Comparison of ENCODE assay signal across 21 cellular contexts in the genomic region with DNA sequence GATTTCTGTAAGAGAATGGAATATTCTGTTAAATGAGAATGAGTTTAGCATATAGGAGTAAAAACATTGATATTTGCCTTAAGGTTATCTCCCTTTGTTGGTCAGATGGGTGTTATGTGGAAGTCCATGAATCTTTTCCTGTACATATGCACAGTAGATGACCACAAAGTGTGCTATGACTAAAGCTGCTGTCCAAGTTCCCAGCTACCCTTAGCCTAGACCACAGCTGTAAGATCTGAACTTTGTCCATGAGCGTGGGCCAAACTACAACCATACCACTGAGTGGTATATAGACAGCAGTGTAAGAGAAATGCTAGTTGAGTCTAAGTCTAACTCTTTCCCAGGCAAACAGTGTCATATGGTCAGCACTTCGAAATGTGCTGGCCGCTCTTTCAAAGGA.
"Had no signal": no experiment of that assay in that cellular context is flagged by ENCODE, and none has a peak within 500 bp of the region (broad histone marks: within the 10 kb centered on the region; RNA-seq: fewer than 3 reads in every experiment).

No MANE protein-coding gene starts in this region.

- ATAC-seq: activated CD4-positive, alpha-beta T cell treated with anti-CD3 and anti-CD28 coated beads for 36 hours; heart left ventricle; psoas muscle had no signal

- H3K4me3 Mint-ChIP-seq: activated CD4-positive, alpha-beta memory T cell treated with anti-CD3 and anti-CD28 coated beads, Interleukin-2, amount 10 ng/mL, durations not matched to agents 7 days and 5 days; activated CD4-positive, alpha-beta T cell treated with anti-CD3 and anti-CD28 coated beads for 36 hours; activated naive CD8-positive, alpha-beta T cell treated with anti-CD3 and anti-CD28 coated beads, Interleukin-2, amount 10 ng/mL, durations not matched to agents 7 days and 5 days; dendritic cell treated with granulocyte-macrophage colony-stimulating factor and Interleukin-4, amounts not matched to agents 40 ng/mL and 50 ng/mL, for 4 days; nephron had no signal

- H3K4me1 Mint-ChIP-seq: activated CD4-positive, alpha-beta memory T cell treated with anti-CD3 and anti-CD28 coated beads, Interleukin-2, amount 10 ng/mL, durations not matched to agents 7 days and 5 days; activated CD4-positive, alpha-beta T cell treated with anti-CD3 and anti-CD28 coated beads for 36 hours had no signal

- H3K27me3 Mint-ChIP-seq: activated CD4-positive, alpha-beta memory T cell treated with anti-CD3 and anti-CD28 coated beads, Interleukin-2, amount 10 ng/mL, durations not matched to agents 7 days and 5 days; activated CD4-positive, alpha-beta T cell treated with anti-CD3 and anti-CD28 coated beads for 36 hours; activated naive CD8-positive, alpha-beta T cell treated with anti-CD3 and anti-CD28 coated beads, Interleukin-2, amount 10 ng/mL, durations not matched to agents 7 days and 5 days; dendritic cell treated with granulocyte-macrophage colony-stimulating factor and Interleukin-4, amounts not matched to agents 40 ng/mL and 50 ng/mL, for 4 days had no signal

- H3K27ac Mint-ChIP-seq: activated CD4-positive, alpha-beta memory T cell treated with anti-CD3 and anti-CD28 coated beads, Interleukin-2, amount 10 ng/mL, durations not matched to agents 7 days and 5 days; activated CD4-positive, alpha-beta T cell treated with anti-CD3 and anti-CD28 coated beads for 36 hours; activated naive CD8-positive, alpha-beta T cell treated with anti-CD3 and anti-CD28 coated beads, Interleukin-2, amount 10 ng/mL, durations not matched to agents 7 days and 5 days; dendritic cell treated with granulocyte-macrophage colony-stimulating factor and Interleukin-4, amounts not matched to agents 40 ng/mL and 50 ng/mL, for 4 days; nephron had no signal

- H3K4me1 ChIP-seq: left ventricle myocardium inferior, psoas muscle, sigmoid colon, uterus had no signal

- H3K9me3 ChIP-seq: heart left ventricle, left ventricle myocardium inferior, psoas muscle, sigmoid colon, uterus had no signal

- DNase-seq: activated CD4-positive, alpha-beta memory T cell treated with anti-CD3 and anti-CD28 coated beads, Interleukin-2, amount 10 ng/mL, durations not matched to agents 7 days and 5 days; activated CD4-positive, alpha-beta T cell treated with anti-CD3 and anti-CD28 coated beads for 36 hours; activated naive CD8-positive, alpha-beta T cell treated with anti-CD3 and anti-CD28 coated beads, Interleukin-2, amount 10 ng/mL, durations not matched to agents 7 days and 5 days; activated T-cell treated with anti-CD3 and anti-CD28 coated beads, Interleukin-2, amount 50 U/mL, for 48 hours; aorta; erythroblast; foreskin melanocyte; heart left ventricle; islet precursor cell; left ventricle myocardium inferior; mesendoderm; psoas muscle; sigmoid colon; stimulated activated CD4-positive, alpha-beta T cell treated with anti-CD3 and anti-CD28 coated beads, Interleukin-4, amount 100 ng/mL, for 1 hour; stimulated activated CD8-positive, alpha-beta memory T cell treated with anti-CD3 and anti-CD28 coated beads, Interleukin-4, amount 100 ng/mL, for 48 hours; SW 1271; T1000; uterus had no signal

- H3K27ac ChIP-seq: heart left ventricle, left ventricle myocardium inferior, psoas muscle, sigmoid colon, uterus, VCaP had no signal

- H3K36me3 ChIP-seq: uterus had no signal

- H3K27me3 ChIP-seq: heart left ventricle, sigmoid colon, uterus had no signal

- H3K4me3 ChIP-seq: heart left ventricle, left ventricle myocardium inferior, psoas muscle, sigmoid colon, uterus had no signal
